ENCODE assay signal across 1 cellular context in the genomic region with DNA sequence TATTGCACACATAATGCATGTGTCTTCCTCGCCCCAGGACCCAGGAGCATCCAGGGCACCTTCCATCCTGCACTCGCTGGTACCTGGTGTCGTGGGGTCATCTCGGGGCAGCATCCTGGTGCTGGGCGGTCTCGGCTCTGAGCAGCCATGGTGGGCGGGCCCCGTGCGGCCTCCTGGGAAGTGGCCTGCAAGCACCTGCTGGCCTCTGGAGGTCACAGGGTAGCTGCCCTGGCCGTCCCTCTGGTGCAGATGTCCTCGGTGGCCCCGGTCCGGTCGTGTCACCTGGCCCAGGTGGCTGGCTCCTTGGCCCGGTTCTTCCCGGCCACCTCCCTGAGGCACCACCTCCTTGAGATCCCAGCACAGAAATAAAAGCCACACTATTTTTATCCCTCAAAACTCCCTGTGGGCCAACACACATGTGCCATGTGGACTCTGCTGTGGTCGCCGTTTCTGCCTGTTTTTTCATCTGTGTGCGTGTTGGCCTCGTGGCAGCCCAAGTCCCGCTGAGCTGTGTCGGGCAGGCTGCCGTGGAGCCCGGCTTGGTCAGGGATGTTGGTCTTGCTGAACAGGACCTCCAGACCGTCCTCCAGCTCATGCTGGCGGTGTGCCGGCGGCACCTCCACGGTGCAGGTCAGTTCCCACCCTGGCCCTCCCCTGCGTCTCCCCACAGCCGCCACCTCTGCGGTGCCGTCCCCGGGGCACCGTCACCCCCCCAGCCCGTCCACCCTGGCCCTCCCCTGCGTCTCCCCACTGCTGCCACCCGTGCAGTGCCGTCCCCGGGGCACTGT.
TF ChIP-seq lines count a peak whose summit lies in the region.

No MANE protein-coding gene starts in this region.

TF ChIP-seq in HepG2, 621 proteins besides CTCF, POLR2A, EP300 and RAD21:
- TF ChIP-seq NCOA2 (CRISPR knock-in tag; IDR thresholded peaks at IDR 0.05) (no peak), FOXK1 (CRISPR knock-in tag; IDR thresholded peaks at IDR 0.05; ENCODE audit: borderline replicate concordance, low read depth) (no peak), RBM39 (IDR thresholded peaks at IDR 0.05; ENCODE audit: low read depth, low read length, poor library complexity, severe bottlenecking) (no peak), ZNF563 (CRISPR knock-in tag; IDR thresholded peaks at IDR 0.05) (no peak), ARID2 (CRISPR knock-in tag; IDR thresholded peaks at IDR 0.05; ENCODE audit: borderline replicate concordance) (no peak), ZNF260 (CRISPR knock-in tag; IDR thresholded peaks at IDR 0.05; ENCODE audit: borderline replicate concordance, low read depth) (no peak), AGO2 (optimal IDR thresholded peaks at IDR 0.05; ENCODE audit: low read depth, low read length) (peak; percentile 7), ZNF773 (CRISPR knock-in tag; IDR thresholded peaks at IDR 0.05; ENCODE audit: borderline replicate concordance) (no peak)
- TF ChIP-seq, protein P1, sequence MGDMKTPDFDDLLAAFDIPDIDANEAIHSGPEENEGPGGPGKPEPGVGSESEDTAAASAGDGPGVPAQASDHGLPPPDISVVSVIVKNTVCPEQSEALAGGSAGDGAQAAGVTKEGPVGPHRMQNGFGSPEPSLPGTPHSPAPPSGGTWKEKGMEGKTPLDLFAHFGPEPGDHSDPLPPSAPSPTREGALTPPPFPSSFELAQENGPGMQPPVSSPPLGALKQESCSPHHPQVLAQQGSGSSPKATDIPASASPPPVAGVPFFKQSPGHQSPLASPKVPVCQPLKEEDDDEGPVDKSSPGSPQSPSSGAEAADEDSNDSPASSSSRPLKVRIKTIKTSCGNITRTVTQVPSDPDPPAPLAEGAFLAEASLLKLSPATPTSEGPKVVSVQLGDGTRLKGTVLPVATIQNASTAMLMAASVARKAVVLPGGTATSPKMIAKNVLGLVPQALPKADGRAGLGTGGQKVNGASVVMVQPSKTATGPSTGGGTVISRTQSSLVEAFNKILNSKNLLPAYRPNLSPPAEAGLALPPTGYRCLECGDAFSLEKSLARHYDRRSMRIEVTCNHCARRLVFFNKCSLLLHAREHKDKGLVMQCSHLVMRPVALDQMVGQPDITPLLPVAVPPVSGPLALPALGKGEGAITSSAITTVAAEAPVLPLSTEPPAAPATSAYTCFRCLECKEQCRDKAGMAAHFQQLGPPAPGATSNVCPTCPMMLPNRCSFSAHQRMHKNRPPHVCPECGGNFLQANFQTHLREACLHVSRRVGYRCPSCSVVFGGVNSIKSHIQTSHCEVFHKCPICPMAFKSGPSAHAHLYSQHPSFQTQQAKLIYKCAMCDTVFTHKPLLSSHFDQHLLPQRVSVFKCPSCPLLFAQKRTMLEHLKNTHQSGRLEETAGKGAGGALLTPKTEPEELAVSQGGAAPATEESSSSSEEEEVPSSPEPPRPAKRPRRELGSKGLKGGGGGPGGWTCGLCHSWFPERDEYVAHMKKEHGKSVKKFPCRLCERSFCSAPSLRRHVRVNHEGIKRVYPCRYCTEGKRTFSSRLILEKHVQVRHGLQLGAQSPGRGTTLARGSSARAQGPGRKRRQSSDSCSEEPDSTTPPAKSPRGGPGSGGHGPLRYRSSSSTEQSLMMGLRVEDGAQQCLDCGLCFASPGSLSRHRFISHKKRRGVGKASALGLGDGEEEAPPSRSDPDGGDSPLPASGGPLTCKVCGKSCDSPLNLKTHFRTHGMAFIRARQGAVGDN (CRISPR knock-in tag; IDR thresholded peaks at IDR 0.05): 0 out of 2 replicates have a peak, but pooled peaks have one; percentile 17
- TF ChIP-seq, protein P2, sequence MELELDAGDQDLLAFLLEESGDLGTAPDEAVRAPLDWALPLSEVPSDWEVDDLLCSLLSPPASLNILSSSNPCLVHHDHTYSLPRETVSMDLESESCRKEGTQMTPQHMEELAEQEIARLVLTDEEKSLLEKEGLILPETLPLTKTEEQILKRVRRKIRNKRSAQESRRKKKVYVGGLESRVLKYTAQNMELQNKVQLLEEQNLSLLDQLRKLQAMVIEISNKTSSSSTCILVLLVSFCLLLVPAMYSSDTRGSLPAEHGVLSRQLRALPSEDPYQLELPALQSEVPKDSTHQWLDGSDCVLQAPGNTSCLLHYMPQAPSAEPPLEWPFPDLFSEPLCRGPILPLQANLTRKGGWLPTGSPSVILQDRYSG (CRISPR knock-in tag; IDR thresholded peaks at IDR 0.05): no peak
